ENCODE assay signal across 8 cellular contexts in the genomic region with DNA sequence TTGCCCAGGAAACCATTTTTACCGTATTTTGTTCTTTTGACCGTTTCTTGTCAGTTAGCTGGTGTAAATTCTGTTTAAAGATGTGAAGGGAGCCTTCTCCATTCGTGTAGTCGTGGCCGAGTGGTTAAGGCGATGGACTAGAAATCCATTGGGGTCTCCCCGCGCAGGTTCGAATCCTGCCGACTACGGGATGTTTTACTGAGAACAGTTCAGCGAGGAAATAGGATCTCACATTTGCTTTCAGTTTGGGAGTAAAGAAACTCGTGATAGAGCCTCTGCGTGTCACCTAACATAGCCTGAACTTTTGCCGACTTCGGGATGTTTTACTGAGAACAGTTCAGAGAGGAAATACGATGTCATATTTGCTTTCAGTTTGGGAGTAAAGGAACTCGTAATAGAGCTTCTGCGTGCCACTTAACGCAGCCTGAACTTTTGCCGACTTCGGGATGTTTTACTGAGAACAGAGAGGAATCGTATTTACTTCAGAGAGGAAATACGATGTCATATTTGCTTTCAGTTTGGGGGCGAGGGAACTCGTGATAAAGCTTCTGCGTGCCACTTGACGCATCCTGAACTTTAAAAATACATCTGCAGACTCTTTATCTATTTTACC. TPM values are rescaled to one million over a fixed set of nuclear protein-coding genes. Genes with fewer than 3 reads are reported as not detected.
A peak's percentile ranks its signal among the peaks of the same experiment; 100 is the strongest.
DNase-seq lines count a peak whose midpoint lies in the region; ATAC-seq and TF ChIP-seq lines count a peak whose summit lies in the region.

No MANE protein-coding gene starts in this region.

- ATAC-seq in HG02763 (IDR thresholded peaks at IDR 0.05; ENCODE audit: unreplicated experiment), result peak; percentile 53
- ATAC-seq in T-cell (replicated peaks in 1 of 4), result peak; percentile 54 to 65 (median 62)
- peak; percentile 96 for ATAC-seq in left ventricle myocardium superior

- H3K9me3 ChIP-seq in uterus, result no peaks in the 10 kb centered on the region

- no peaks in the 10 kb centered on the region for H3K36me3 Mint-ChIP-seq in T-cell

- H3K4me3 ChIP-seq in GM12864 (ENCODE audit: low read depth, low read length) (peak overlapping the region; percentile 88), uterus (peak overlapping the region; percentile 69 to 83)

- peak; percentile 72 for DNase-seq in GM12864 (ENCODE audit: low read depth)
- DNase-seq in NCI-H128 (lab: John Stamatoyannopoulos, UW; ENCODE audit: unreplicated experiment), result peak; percentile 56
- DNase-seq in T-cell, result peak; percentile 80 to 92 (median 87)
- peak; percentile 91 for DNase-seq in left ventricle myocardium superior
- peak; percentile 48 for DNase-seq in pulmonary artery endothelial cell (ENCODE audit: low read depth, low spot score)
- peak; percentile 94 to 96 for DNase-seq in uterus

- H3K27me3 ChIP-seq in uterus, result no peaks in the 10 kb centered on the region

- no peaks in the 10 kb centered on the region for H3K4me1 ChIP-seq in uterus

- CTCF ChIA-PET in T-cell (lab: Charles Lee), result interaction anchor here (0.6 to 1.4 kb wide), 10 partner anchors 25 to 1458 kb away, joined by 3 to 7 read pairs (median 3); a partner anchor contains a TSS

- H3K27ac Mint-ChIP-seq in T-cell, result no peak overlapping the region

- no peaks in the 10 kb centered on the region for H3K27me3 Mint-ChIP-seq in T-cell

- peak overlapping the region; percentile 95 for H3K27ac ChIP-seq in angular gyrus (ENCODE audit: low read depth, low read length)
- peak overlapping the region; percentile 99 for H3K27ac ChIP-seq in uterus

- intact Hi-C loops in left ventricle myocardium superior (cut with micrococcal nuclease) (no loop called here), uterus (cut with DNase I; ENCODE audit: low total_unique reads) (no loop called here)

- TF ChIP-seq CTCF in GM12864 (IDR thresholded peaks at IDR 0.05; ENCODE audit: low read depth, low read length, missing control alignments) (no peak), uterus (IDR thresholded peaks at IDR 0.05) (no peak)

- H3K36me3 ChIP-seq in uterus, result no peaks in the 10 kb centered on the region

- no peaks in the 10 kb centered on the region for H3K9me3 Mint-ChIP-seq in T-cell

- TF ChIP-seq POLR2A in uterus (IDR thresholded peaks at IDR 0.05), result no peak

- peaks cover 0 to 11% (median 4%) of the 10 kb centered on the region in 3 donors for H3K4me1 Mint-ChIP-seq in T-cell

- H3K4me3 Mint-ChIP-seq in T-cell, result no peak overlapping the region

- POLR2A ChIA-PET in T-cell (lab: Charles Lee), result interaction anchor here (0.5 to 1.2 kb wide), 17 partner anchors 19 to 1375 kb away, joined by 3 to 16 read pairs (median 4); partner anchors contain the start of gene ZNF391 (in 1 of the 2)

RNA-seq across cellular contexts. Expression of gene ZNF184, which starts 5.9 kb away (rescaled TPM):
- total RNA-seq in T-cell, result 10 to 100 TPM; 11.2 to 14.3 (median 12.5) TPM
- 4.1 TPM for total RNA-seq in left ventricle myocardium superior
- 6.9 and 8.5 TPM in 2 replicates for total RNA-seq in pulmonary artery endothelial cell
- total RNA-seq in uterus, result 10 to 100 TPM in 2 of 4 donors, 1 to 10 TPM in 2; 3.8 to 28.3 (median 10.7) TPM

Comparison
In these comparisons a context has a peak if more than half of its experiments do, and no peak if none do; other contexts are left out.
1. Peak in every context shown above with its lines: DNase-seq, ATAC-seq, H3K4me3 ChIP-seq and H3K27ac ChIP-seq.